Comparison of ENCODE assay signal across 20 cellular contexts in genomic region chr11:59180168-59180567, GRCh38. TPM values are rescaled to one million over a fixed set of nuclear protein-coding genes. Genes with fewer than 3 reads are reported as not detected.
"Had no signal": no experiment of that assay in that cellular context is flagged by ENCODE, and none has a peak within 500 bp of the region (broad histone marks: within the 10 kb centered on the region; RNA-seq: fewer than 3 reads in every experiment).

No MANE protein-coding gene starts in this region.

- H3K4me1 ChIP-seq: pancreas, tibial artery, vagina had no signal

- H3K9me3 ChIP-seq: body of pancreas, colonic mucosa, esophagus squamous epithelium, lower lobe of right lung, pancreas, tibial artery, vagina had no signal

- FAIRE-seq: endothelial cell of umbilical vein, pancreas had no signal

- H3K4me1 Mint-ChIP-seq: activated CD4-positive, alpha-beta T cell treated with anti-CD3 and anti-CD28 coated beads, Interleukin-2, amount 10 ng/mL, durations not matched to agents 7 days and 5 days had no signal

- H3K27me3 Mint-ChIP-seq: stimulated activated memory B cell treated with anti-CD40 and anti-IgM and Interleukin-4, amounts not matched to agents 10 μg/mL and 1 μg/mL and 100 μg/mL, for 72 hours had no signal

- H3K27ac ChIP-seq: body of pancreas, colonic mucosa, esophagus squamous epithelium, pancreas, spleen, tibial artery, vagina had no signal

- H3K4me3 ChIP-seq: body of pancreas, colonic mucosa, esophagus squamous epithelium, lower lobe of right lung, pancreas, spleen, tibial artery, vagina had no signal

- DNase-seq: activated CD4-positive, alpha-beta T cell treated with anti-CD3 and anti-CD28 coated beads, Interleukin-2, amount 10 ng/mL, durations not matched to agents 7 days and 5 days; activated CD8-positive, alpha-beta memory T cell treated with anti-CD3 and anti-CD28 coated beads, Interleukin-2, amount 50 U/mL, for 4 hours; activated naive CD4-positive, alpha-beta T cell treated with anti-CD3 and anti-CD28 coated beads for 36 hours; activated T-cell treated with anti-CD3 and anti-CD28 coated beads, Interleukin-2, amount 50 U/mL, for 4 hours; body of pancreas; central memory CD4-positive, alpha-beta T cell; colonic mucosa; effector CD4-positive, alpha-beta T cell; esophagus squamous epithelium; lower lobe of right lung; nephron progenitor cell; pancreas; spleen; stimulated activated CD4-positive, alpha-beta T cell treated with anti-CD3 and anti-CD28 coated beads, Interleukin-4, amount 100 ng/mL, for 4 hours; tibial artery had no signal

- H3K9me3 Mint-ChIP-seq: activated T-cell treated with anti-CD3 and anti-CD28 coated beads, Interleukin-2, amount 50 U/mL, for 4 hours had no signal

- H3K27ac Mint-ChIP-seq: activated CD4-positive, alpha-beta T cell treated with anti-CD3 and anti-CD28 coated beads, Interleukin-2, amount 10 ng/mL, durations not matched to agents 7 days and 5 days; activated naive CD4-positive, alpha-beta T cell treated with anti-CD3 and anti-CD28 coated beads for 36 hours; nephron progenitor cell; stimulated activated memory B cell treated with anti-CD40 and anti-IgM and Interleukin-4, amounts not matched to agents 10 μg/mL and 1 μg/mL and 100 μg/mL, for 72 hours; T-helper 1 cell treated with Interleukin-12 subunit alpha and Interleukin-12 subunit beta and Interleukin-4 antibody, amounts not matched to agents 30 μg/mL and 1 μg/mL, for 36 hours had no signal

- H3K4me3 Mint-ChIP-seq: activated CD4-positive, alpha-beta T cell treated with anti-CD3 and anti-CD28 coated beads, Interleukin-2, amount 10 ng/mL, durations not matched to agents 7 days and 5 days; activated naive CD4-positive, alpha-beta T cell treated with anti-CD3 and anti-CD28 coated beads for 36 hours; activated T-cell treated with anti-CD3 and anti-CD28 coated beads, Interleukin-2, amount 50 U/mL, for 4 hours; nephron progenitor cell; stimulated activated memory B cell treated with anti-CD40 and anti-IgM and Interleukin-4, amounts not matched to agents 10 μg/mL and 1 μg/mL and 100 μg/mL, for 72 hours; T-helper 1 cell treated with Interleukin-12 subunit alpha and Interleukin-12 subunit beta and Interleukin-4 antibody, amounts not matched to agents 30 μg/mL and 1 μg/mL, for 36 hours had no signal

- H3K27me3 ChIP-seq: body of pancreas, colonic mucosa, esophagus squamous epithelium, pancreas, spleen, tibial artery, vagina had no signal

RNA-seq across cellular contexts. Expression of gene MPEG1, which starts 32.6 kb away (rescaled TPM):
- total RNA-seq: activated CD4-positive, alpha-beta T cell treated with anti-CD3 and anti-CD28 coated beads, Interleukin-2, amount 10 ng/mL, durations not matched to agents 7 days and 5 days; activated naive CD4-positive, alpha-beta T cell treated with anti-CD3 and anti-CD28 coated beads for 36 hours; endothelial cell of umbilical vein; myocyte had no signal
- polyA plus RNA-seq: endothelial cell of umbilical vein had no signal
